ENCODE assay signal across 1 cellular context in the genomic region with DNA sequence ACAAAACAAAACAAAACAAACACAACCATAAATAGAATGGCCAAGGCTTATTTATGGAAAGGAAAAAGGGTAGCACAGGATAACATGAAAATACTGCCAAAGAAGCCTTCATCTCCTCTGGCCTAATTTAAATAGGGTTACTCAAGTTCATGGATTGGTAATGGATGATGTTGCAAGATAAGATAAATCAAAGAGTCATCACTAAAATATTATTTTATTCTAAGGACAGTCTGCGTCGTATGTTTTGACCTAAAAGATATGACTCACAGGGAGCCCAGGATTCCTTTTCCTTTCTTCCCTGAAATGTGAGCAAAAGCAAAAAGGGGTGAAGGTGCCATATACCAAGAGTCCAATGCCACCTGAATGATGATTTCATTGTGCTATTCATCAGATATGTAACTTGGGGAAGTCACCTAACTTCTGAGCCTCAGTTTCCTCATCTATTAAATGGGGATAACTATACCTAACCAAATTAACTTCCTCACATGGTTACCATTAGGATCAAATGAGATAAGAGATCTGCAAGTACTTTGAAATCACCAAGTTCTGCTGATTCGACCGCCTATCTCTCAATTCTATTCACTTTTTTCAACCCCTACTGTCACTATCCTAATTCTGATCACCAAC.
TF ChIP-seq lines count a peak whose summit lies in the region.

No MANE protein-coding gene starts in this region.

TF ChIP-seq in GM23338, 12 proteins besides CTCF, POLR2A, EP300 and RAD21 (continued from another document):
- TF ChIP-seq, protein P1, sequence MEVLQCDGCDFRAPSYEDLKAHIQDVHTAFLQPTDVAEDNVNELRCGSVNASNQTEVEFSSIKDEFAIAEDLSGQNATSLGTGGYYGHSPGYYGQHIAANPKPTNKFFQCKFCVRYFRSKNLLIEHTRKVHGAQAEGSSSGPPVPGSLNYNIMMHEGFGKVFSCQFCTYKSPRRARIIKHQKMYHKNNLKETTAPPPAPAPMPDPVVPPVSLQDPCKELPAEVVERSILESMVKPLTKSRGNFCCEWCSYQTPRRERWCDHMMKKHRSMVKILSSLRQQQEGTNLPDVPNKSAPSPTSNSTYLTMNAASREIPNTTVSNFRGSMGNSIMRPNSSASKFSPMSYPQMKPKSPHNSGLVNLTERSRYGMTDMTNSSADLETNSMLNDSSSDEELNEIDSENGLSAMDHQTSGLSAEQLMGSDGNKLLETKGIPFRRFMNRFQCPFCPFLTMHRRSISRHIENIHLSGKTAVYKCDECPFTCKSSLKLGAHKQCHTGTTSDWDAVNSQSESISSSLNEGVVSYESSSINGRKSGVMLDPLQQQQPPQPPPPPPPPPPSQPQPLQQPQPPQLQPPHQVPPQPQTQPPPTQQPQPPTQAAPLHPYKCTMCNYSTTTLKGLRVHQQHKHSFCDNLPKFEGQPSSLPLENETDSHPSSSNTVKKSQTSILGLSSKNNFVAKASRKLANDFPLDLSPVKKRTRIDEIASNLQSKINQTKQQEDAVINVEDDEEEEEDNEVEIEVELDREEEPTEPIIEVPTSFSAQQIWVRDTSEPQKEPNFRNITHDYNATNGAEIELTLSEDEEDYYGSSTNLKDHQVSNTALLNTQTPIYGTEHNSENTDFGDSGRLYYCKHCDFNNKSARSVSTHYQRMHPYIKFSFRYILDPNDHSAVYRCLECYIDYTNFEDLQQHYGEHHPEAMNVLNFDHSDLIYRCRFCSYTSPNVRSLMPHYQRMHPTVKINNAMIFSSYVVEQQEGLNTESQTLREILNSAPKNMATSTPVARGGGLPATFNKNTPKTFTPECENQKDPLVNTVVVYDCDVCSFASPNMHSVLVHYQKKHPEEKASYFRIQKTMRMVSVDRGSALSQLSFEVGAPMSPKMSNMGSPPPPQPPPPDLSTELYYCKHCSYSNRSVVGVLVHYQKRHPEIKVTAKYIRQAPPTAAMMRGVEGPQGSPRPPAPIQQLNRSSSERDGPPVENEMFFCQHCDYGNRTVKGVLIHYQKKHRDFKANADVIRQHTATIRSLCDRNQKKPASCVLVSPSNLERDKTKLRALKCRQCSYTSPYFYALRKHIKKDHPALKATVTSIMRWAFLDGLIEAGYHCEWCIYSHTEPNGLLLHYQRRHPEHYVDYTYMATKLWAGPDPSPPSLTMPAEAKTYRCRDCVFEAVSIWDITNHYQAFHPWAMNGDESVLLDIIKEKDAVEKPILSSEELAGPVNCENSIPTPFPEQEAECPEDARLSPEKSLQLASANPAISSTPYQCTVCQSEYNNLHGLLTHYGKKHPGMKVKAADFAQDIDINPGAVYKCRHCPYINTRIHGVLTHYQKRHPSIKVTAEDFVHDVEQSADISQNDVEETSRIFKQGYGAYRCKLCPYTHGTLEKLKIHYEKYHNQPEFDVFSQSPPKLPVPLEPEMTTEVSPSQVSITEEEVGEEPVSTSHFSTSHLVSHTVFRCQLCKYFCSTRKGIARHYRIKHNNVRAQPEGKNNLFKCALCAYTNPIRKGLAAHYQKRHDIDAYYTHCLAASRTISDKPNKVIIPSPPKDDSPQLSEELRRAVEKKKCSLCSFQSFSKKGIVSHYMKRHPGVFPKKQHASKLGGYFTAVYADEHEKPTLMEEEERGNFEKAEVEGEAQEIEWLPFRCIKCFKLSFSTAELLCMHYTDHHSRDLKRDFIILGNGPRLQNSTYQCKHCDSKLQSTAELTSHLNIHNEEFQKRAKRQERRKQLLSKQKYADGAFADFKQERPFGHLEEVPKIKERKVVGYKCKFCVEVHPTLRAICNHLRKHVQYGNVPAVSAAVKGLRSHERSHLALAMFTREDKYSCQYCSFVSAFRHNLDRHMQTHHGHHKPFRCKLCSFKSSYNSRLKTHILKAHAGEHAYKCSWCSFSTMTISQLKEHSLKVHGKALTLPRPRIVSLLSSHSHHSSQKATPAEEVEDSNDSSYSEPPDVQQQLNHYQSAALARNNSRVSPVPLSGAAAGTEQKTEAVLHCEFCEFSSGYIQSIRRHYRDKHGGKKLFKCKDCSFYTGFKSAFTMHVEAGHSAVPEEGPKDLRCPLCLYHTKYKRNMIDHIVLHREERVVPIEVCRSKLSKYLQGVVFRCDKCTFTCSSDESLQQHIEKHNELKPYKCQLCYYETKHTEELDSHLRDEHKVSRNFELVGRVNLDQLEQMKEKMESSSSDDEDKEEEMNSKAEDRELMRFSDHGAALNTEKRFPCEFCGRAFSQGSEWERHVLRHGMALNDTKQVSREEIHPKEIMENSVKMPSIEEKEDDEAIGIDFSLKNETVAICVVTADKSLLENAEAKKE (CRISPR knock-in tag; IDR thresholded peaks at IDR 0.05), result no peak
- TF ChIP-seq CREB1 (CRISPR knock-in tag; IDR thresholded peaks at IDR 0.05; ENCODE audit: low read depth) (no peak), POLR2AphosphoS5 (IDR thresholded peaks at IDR 0.05; ENCODE audit: low read depth) (no peak)
- TF ChIP-seq, protein P2, sequence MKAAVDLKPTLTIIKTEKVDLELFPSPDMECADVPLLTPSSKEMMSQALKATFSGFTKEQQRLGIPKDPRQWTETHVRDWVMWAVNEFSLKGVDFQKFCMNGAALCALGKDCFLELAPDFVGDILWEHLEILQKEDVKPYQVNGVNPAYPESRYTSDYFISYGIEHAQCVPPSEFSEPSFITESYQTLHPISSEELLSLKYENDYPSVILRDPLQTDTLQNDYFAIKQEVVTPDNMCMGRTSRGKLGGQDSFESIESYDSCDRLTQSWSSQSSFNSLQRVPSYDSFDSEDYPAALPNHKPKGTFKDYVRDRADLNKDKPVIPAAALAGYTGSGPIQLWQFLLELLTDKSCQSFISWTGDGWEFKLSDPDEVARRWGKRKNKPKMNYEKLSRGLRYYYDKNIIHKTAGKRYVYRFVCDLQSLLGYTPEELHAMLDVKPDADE (IDR thresholded peaks at IDR 0.05), result no peak
